ENCODE assay signal across 27 cellular contexts in the genomic region with DNA sequence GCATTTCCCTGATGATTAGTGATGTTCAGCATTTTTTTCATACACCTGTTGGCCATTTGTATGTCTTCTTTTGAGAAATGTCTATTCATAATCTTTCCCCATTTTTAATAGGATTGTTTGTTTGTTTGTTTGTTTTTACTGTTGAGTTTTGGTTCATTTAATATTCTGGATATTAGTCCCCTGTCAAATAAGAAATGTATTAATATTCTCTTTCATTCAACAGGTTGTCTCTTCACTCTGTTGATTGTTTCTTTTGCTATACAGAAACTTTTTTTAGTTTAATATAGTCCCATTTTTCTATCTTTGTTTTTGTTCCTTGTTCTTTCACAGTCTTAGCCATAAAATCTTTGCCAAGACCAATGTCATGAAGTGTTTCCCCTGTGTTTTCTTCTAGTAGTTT.
"Had no signal": no experiment of that assay in that cellular context is flagged by ENCODE, and none has a peak within 500 bp of the region (broad histone marks: within the 10 kb centered on the region; RNA-seq: fewer than 3 reads in every experiment).

No MANE protein-coding gene starts in this region.

- H3K9me3 ChIP-seq: suprapubic skin, testis, thoracic aorta, thyroid gland, tibial artery, upper lobe of right lung, uterus, vagina had no signal

- DNase-seq: stimulated activated CD4-positive, alpha-beta T cell treated with anti-CD3 and anti-CD28 coated beads, Interleukin-2, amount 100 ng/mL, for 48 hours; stimulated activated CD4-positive, alpha-beta T cell treated with anti-CD3 and anti-CD28 coated beads, Interleukin-4, amount 100 ng/mL, for 1 hour; stimulated activated CD4-positive, alpha-beta T cell treated with anti-CD3 and anti-CD28 coated beads, Interleukin-4, amount 100 ng/mL, for 24 hours; stimulated activated CD4-positive, alpha-beta T cell treated with anti-CD3 and anti-CD28 coated beads, Interleukin-4, amount 100 ng/mL, for 4 hours; stimulated activated CD8-positive, alpha-beta memory T cell treated with anti-CD3 and anti-CD28 coated beads, Interleukin-4, amount 100 ng/mL, for 48 hours; stimulated activated naive B cell treated with anti-CD40 and anti-IgM and Interleukin-4, amounts not matched to agents 10 μg/mL and 1 μg/mL and 100 μg/mL, for 72 hours; stimulated activated naive CD4-positive, alpha-beta T cell; stimulated activated naive CD4-positive, alpha-beta T cell treated with Interleukin-2 at 50 U/mL for 16 hours; stimulated activated naive CD8-positive, alpha-beta T cell treated with anti-CD3 and anti-CD28 coated beads, Interleukin-15, amount 100 ng/mL, for 72 hours; stimulated activated naive CD8-positive, alpha-beta T cell treated with anti-CD3 and anti-CD28 coated beads, Interleukin-15, Interleukin-2, amounts not matched to agents 100 U/mL and 50 U/mL, for 24 hours; stomach; substantia nigra; testis; thyroid gland; tibial artery; transverse colon; trophoblast cell; upper lobe of left lung; upper lobe of right lung; uterus had no signal

- H3K36me3 ChIP-seq: stomach, suprapubic skin, thoracic aorta, thyroid gland, tibial artery, tibial nerve, transverse colon, upper lobe of left lung, upper lobe of right lung, uterus, vagina had no signal

- ATAC-seq: stimulated activated effector memory CD8-positive, alpha-beta T cell treated with anti-CD3 and anti-CD28 coated beads, Interleukin-12 subunit alpha, Interleukin-12 subunit beta, amount 100 ng/mL, for 72 hours; stimulated activated memory B cell treated with anti-CD40 and anti-IgM and Interleukin-4, amounts not matched to agents 10 μg/mL and 1 μg/mL and 100 μg/mL, for 72 hours; stimulated activated naive B cell treated with anti-CD40 and anti-IgM and Interleukin-4, amounts not matched to agents 10 μg/mL and 1 μg/mL and 100 μg/mL, for 72 hours; stimulated activated naive CD8-positive, alpha-beta T cell treated with anti-CD3 and anti-CD28 coated beads, Interleukin-15, amount 100 ng/mL, for 72 hours; stimulated activated naive CD8-positive, alpha-beta T cell treated with anti-CD3 and anti-CD28 coated beads, Interleukin-15, Interleukin-2, amounts not matched to agents 100 U/mL and 50 U/mL, for 24 hours; upper lobe of right lung had no signal

- H3K27ac ChIP-seq: stomach, suprapubic skin, testis, thoracic aorta, thyroid gland, tibial artery, tibial nerve, transverse colon, upper lobe of left lung, upper lobe of right lung, uterus, vagina had no signal

- H3K4me3 ChIP-seq: stomach, suprapubic skin, testis, thoracic aorta, thyroid gland, tibial artery, tibial nerve, transverse colon, upper lobe of left lung, upper lobe of right lung, uterus, vagina had no signal

- FAIRE-seq: urothelium cell line had no signal

- H3K4me1 ChIP-seq: stomach, suprapubic skin, testis, thyroid gland, tibial artery, tibial nerve, transverse colon, upper lobe of left lung, upper lobe of right lung, uterus, vagina had no signal
